In the genomic region with DNA sequence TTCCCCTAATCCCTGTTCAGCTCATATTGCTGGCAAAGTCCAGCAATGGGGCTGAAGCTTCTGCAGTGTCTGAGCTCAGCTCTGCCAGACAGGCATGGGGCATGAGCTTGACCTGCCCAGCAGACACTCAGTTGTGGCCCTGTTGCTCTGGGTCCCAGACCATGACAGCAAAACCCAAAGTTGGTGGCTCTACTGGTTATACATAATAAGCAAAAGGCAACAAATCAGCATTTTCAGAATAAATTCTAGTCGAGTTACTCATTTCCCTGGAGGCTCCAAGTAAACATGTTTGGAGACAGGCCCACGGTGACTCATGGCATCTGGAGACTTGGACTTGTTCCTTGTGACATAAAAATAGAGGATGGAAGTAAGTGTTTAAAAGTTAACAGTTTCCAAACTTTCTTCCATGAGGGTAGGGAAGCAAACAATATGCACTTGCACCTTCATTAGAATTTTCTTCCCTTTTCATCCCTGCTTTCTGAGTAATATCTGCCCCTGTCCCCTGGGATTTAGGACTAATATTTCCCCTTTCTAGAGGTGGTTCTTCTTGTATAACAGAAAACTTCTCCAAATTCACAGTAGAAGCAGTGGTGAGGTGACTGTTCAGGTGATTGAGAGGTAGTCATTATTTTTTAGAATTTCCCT, we compare ENCODE assay signal across 9 cellular contexts.
DNase-seq lines count a peak whose midpoint lies in the region; ATAC-seq, FAIRE-seq and TF ChIP-seq lines count a peak whose summit lies in the region.
"Had no signal": no experiment of that assay in that cellular context is flagged by ENCODE, and none has a peak within 500 bp of the region (broad histone marks: within the 10 kb centered on the region; RNA-seq: fewer than 3 reads in every experiment).

No MANE protein-coding gene starts in this region.

- H3K79me2 ChIP-seq in astrocyte (ENCODE audit: insufficient read depth, low read length): no peaks in the 10 kb centered on the region

- peak overlapping the region; percentile 24 for H3K4me3 Mint-ChIP-seq in astrocyte (ENCODE audit: unreplicated experiment)

- no peak overlapping the region for H2AFZ ChIP-seq in astrocyte (ENCODE audit: low read depth, low read length)

- H3K27me3 Mint-ChIP-seq in astrocyte (ENCODE audit: low read depth, unreplicated experiment): no peaks in the 10 kb centered on the region

- TF ChIP-seq CTCF in astrocyte (IDR thresholded peaks at IDR 0.05; ENCODE audit: insufficient read depth, low read depth, low read length): no peak

- H3K9ac ChIP-seq in astrocyte (ENCODE audit: low read length) (no peak overlapping the region), skeletal muscle tissue (ENCODE audit: low read depth in 1 of 3, low read length in 3 of 3) (peak overlapping the region in 1 of 3 donors; percentile 1)

- H3K27me3 ChIP-seq in astrocyte (ENCODE audit: insufficient read depth, low read length) (no peaks in the 10 kb centered on the region), skeletal muscle tissue (ENCODE audit: control insufficient read depth in 3 of 3, insufficient read depth in 3 of 3, low read length in 3 of 3) (no peaks in the 10 kb centered on the region)

- peak overlapping the region; percentile 67 for H3K27ac ChIP-seq in astrocyte (ENCODE audit: low read depth, low read length)
- peak overlapping the region; percentile 82 for H3K27ac ChIP-seq in skeletal muscle tissue (ENCODE audit: low read depth, low read length)
- H3K27ac ChIP-seq: SK-N-MC had no signal

- H3K4me3 ChIP-seq in astrocyte (ENCODE audit: insufficient read depth, low read depth, low read length) (no peak overlapping the region), skeletal muscle tissue (ENCODE audit: low read length in 3 of 3) (peak overlapping the region in 2 of 3 donors; percentile 44 to 55)
- H3K4me3 ChIP-seq: SK-N-MC had no signal

- no peaks in the 10 kb centered on the region for H3K9me3 ChIP-seq in astrocyte (ENCODE audit: insufficient read depth, low read depth, low read length)
- H3K9me3 ChIP-seq in skeletal muscle tissue (ENCODE audit: control insufficient read depth in 3 of 3, low read length in 3 of 3): no peaks in the 10 kb centered on the region

- H3K9me3 Mint-ChIP-seq in astrocyte (ENCODE audit: unreplicated experiment): no peaks in the 10 kb centered on the region

- peaks cover 23% of the 10 kb centered on the region for H3K4me1 Mint-ChIP-seq in astrocyte (ENCODE audit: low read depth, unreplicated experiment)

- H3K36me3 Mint-ChIP-seq in astrocyte (ENCODE audit: low read depth, unreplicated experiment): peaks cover 11% of the 10 kb centered on the region

- no peaks in the 10 kb centered on the region for H3K36me3 ChIP-seq in astrocyte (ENCODE audit: insufficient read depth, low read length)
- peaks cover 0 to 8% (median 2%) of the 10 kb centered on the region in 3 donors for H3K36me3 ChIP-seq in skeletal muscle tissue (ENCODE audit: control insufficient read depth in 3 of 3, insufficient read depth in 3 of 3, low read length in 3 of 3)

- peak overlapping the region; percentile 90 for H3K27ac Mint-ChIP-seq in astrocyte (ENCODE audit: unreplicated experiment)

- H3K4me2 ChIP-seq in astrocyte (ENCODE audit: low read length): peak overlapping the region; percentile 75

- H4K20me1 ChIP-seq in astrocyte (ENCODE audit: insufficient read depth, low read length): no peaks in the 10 kb centered on the region

- peaks cover 22% of the 10 kb centered on the region for H3K4me1 ChIP-seq in astrocyte (ENCODE audit: insufficient read depth, low read length)
- H3K4me1 ChIP-seq in skeletal muscle tissue (ENCODE audit: control insufficient read depth in 3 of 3, insufficient read depth in 3 of 3, low read length in 3 of 3): peaks cover 45 to 68% (median 67%) of the 10 kb centered on the region in 3 donors

- peak; percentile 95 for FAIRE-seq in astrocyte (lab: Jason Lieb, UNC)

- ATAC-seq in HG02759 (IDR thresholded peaks at IDR 0.05; ENCODE audit: unreplicated experiment): no peak

- DNase-seq in GM04504 (ENCODE audit: low read depth): peak; percentile 91
- DNase-seq in astrocyte (ENCODE audit: low read depth): peak; percentile 92
- peak; percentile 68 for DNase-seq in hepatic stellate cell (ENCODE audit: low spot score)
- no peak for DNase-seq in stimulated activated CD4-positive, alpha-beta T cell treated with anti-CD3 and anti-CD28 coated beads, Interleukin-4, amount 100 ng/mL, for 1 hour
- no peak for DNase-seq in stimulated activated naive CD4-positive, alpha-beta T cell (lab: John Stamatoyannopoulos, UW)
- DNase-seq in DMS153 (lab: John Stamatoyannopoulos, UW): no peak

Comparison
In these comparisons a context has a peak if more than half of its experiments do, and no peak if none do; other contexts are left out.
1. DNase-seq: peak in GM04504 (single experiment), astrocyte (single experiment) and hepatic stellate cell (single experiment); none in stimulated activated CD4-positive, alpha-beta T cell treated with anti-CD3 and anti-CD28 coated beads, Interleukin-4, amount 100 ng/mL, for 1 hour (single experiment), stimulated activated naive CD4-positive, alpha-beta T cell (0 of 6) and DMS153 (single experiment).